Comparison of ENCODE assay signal across 8 cellular contexts in the genomic region with DNA sequence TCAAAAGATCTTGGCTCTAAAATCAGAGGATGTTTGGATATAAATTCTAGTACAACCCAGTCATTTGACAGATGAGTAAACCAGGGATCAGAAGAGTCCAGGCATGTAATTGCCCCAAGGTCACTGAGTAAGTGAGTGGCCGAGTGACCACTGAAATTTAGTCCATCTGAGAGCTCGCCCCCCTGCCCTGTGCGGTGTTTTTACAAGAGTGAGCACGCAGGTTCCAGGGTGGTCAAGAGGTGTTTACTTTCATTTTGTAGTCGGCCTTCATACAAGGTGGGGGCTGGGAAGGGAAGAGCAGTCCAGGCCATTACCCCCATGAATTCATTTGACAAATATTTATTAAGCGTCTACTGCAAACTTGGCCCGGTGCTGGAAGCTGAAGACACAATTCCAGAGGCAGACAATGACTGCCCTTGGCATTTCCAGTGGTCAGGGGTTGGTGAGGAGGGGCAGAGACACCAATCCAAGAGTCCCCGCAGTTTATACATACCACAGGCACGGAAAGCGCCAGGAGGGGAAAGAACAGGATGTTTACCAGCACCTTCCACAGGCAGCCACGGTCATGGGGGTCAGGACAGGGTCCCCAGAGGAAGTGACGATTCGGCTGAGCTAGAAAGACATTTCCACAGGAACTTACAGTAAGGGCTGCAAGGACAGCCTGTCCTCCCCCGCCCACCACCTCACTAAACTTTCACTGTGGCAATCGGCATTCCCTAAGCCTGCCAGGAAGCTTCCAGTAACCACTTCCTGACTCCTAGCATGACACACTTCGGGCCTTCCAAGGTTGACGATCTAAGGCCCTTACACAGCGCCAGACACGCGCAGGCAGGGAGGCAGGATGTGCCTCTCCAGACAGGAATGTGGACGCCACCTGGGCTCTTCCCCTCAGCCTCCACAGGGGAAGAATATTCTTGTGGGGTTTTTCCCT. TPM values are rescaled to one million over a fixed set of nuclear protein-coding genes. Genes with fewer than 3 reads are reported as not detected.
DNase-seq lines count a peak whose midpoint lies in the region.

No MANE protein-coding gene starts in this region.

- peak overlapping the region; percentile 80 for H3K27ac ChIP-seq in angular gyrus (ENCODE audit: low read depth, low read length)
- peak overlapping the region; percentile 60 to 99 (median 92) for H3K27ac ChIP-seq in skin epidermis

- DNase-seq in A172 (ENCODE audit: low spot score) (peak; percentile 99), HK-2 (ENCODE audit: unreplicated experiment) (peak; percentile 94), iPS-NIHi11 (ENCODE audit: low spot score) (peak; percentile 33), NCI-H128 (lab: John Stamatoyannopoulos, UW; ENCODE audit: unreplicated experiment) (no peak), iPS-NIHi7 (ENCODE audit: extremely low spot score) (no peak)
- DNase-seq in stimulated activated CD4-positive, alpha-beta T cell treated with anti-CD3 and anti-CD28 coated beads, Interleukin-4, amount 100 ng/mL, for 4 hours = no peak

- H3K4me3 ChIP-seq in skin epidermis = no peak overlapping the region

RNA-seq across cellular contexts. Expression of a gene that starts 1.4 kb away (rescaled TPM):
- total RNA-seq in A172 (2014; rRNA removed; shearing (Covaris generic)) = 137 and 184 TPM in 2 replicates

RNA-seq across cellular contexts. Expression of a gene that starts 17.6 kb away (rescaled TPM):
- total RNA-seq in A172 (2014; rRNA removed; shearing (Covaris generic)) = not detected in 2 replicates

RNA-seq across cellular contexts. Expression of a gene that starts 18.6 kb away (rescaled TPM):
- not detected in 2 replicates for total RNA-seq in A172 (2014; rRNA removed; shearing (Covaris generic))

RNA-seq across cellular contexts. Expression of a gene that starts 25.5 kb away (rescaled TPM):
- total RNA-seq in A172 (2014; rRNA removed; shearing (Covaris generic)) = not detected in 2 replicates

RNA-seq across cellular contexts. Expression of a gene that starts 31.5 kb away (rescaled TPM):
- not detected in 2 replicates for total RNA-seq in A172 (2014; rRNA removed; shearing (Covaris generic))

Comparison
In these comparisons a context has a peak if more than half of its experiments do, and no peak if none do; other contexts are left out.
1. DNase-seq: peak in A172 (single experiment), HK-2 (single experiment) and iPS-NIHi11 (single experiment); none in stimulated activated CD4-positive, alpha-beta T cell treated with anti-CD3 and anti-CD28 coated beads, Interleukin-4, amount 100 ng/mL, for 4 hours (0 of 2), NCI-H128 (single experiment) and iPS-NIHi7 (single experiment).